Comparison of ENCODE assay signal across 9 cellular contexts in genomic region chr10:124125305-124126116, GRCh38. TPM values are rescaled to one million over a fixed set of nuclear protein-coding genes. Genes with fewer than 3 reads are reported as not detected.
DNase-seq lines count a peak whose midpoint lies in the region; ATAC-seq and TF ChIP-seq lines count a peak whose summit lies in the region.
"Had no signal": no experiment of that assay in that cellular context is flagged by ENCODE, and none has a peak within 500 bp of the region (broad histone marks: within the 10 kb centered on the region; RNA-seq: fewer than 3 reads in every experiment).

No MANE protein-coding gene starts in this region.

- no peaks in the 10 kb centered on the region for H3K36me3 ChIP-seq in Peyer's patch
- no peaks in the 10 kb centered on the region for H3K36me3 ChIP-seq in thyroid gland

- H3K4me1 Mint-ChIP-seq in activated CD4-positive, alpha-beta T cell treated with anti-CD3 and anti-CD28 coated beads for 36 hours = no peaks in the 10 kb centered on the region
- H3K4me1 Mint-ChIP-seq in activated CD4-positive, alpha-beta T cell treated with anti-CD3 and anti-CD28 coated beads, Interleukin-2, amount 10 ng/mL, durations not matched to agents 24 days and 14 days = no peaks in the 10 kb centered on the region
- H3K4me1 Mint-ChIP-seq: activated naive CD8-positive, alpha-beta T cell treated with anti-CD3 and anti-CD28 coated beads, Interleukin-2, amount 10 ng/mL, durations not matched to agents 7 days and 5 days had no signal

- H3K4me1 ChIP-seq in Peyer's patch (no peaks in the 10 kb centered on the region), thyroid gland (no peaks in the 10 kb centered on the region)

- H3K27ac ChIP-seq in Peyer's patch (no peak overlapping the region), thyroid gland (no peak overlapping the region)

- CTCF ChIA-PET in activated CD4-positive, alpha-beta T cell treated with anti-CD3 and anti-CD28 coated beads for 36 hours (lab: Charles Lee) = interaction anchor here (0.6 kb wide), 1 partner anchor 97 kb away, joined by 3 read pairs; no protein-coding TSS in a partner anchor

- TF ChIP-seq POLR2A in Peyer's patch (IDR thresholded peaks at IDR 0.05) (no peak), thyroid gland (IDR thresholded peaks at IDR 0.05) (no peak)

- TF ChIP-seq CTCF in Peyer's patch (IDR thresholded peaks at IDR 0.05) (peak; percentile 5 to 45 (median 25)), fibroblast of the aortic adventitia (IDR thresholded peaks at IDR 0.05; ENCODE audit: insufficient read depth, low read length) (no peak), thyroid gland (IDR thresholded peaks at IDR 0.05) (peak in 4 of 6 experiments; percentile 14 to 48 (median 43))

- 57 to 73% methylated on average over 10 of the region's 10 CpGs for WGBS in thyroid gland, 2 donors

- POLR2A ChIA-PET in activated CD4-positive, alpha-beta T cell treated with anti-CD3 and anti-CD28 coated beads for 36 hours (lab: Charles Lee) = no interaction called here

- H3K36me3 Mint-ChIP-seq in activated CD4-positive, alpha-beta T cell treated with anti-CD3 and anti-CD28 coated beads for 36 hours (ENCODE audit: low read depth) = no peaks in the 10 kb centered on the region
- H3K36me3 Mint-ChIP-seq in activated CD4-positive, alpha-beta T cell treated with anti-CD3 and anti-CD28 coated beads, Interleukin-2, amount 10 ng/mL, durations not matched to agents 24 days and 14 days (ENCODE audit: low read depth) = no peaks in the 10 kb centered on the region
- H3K36me3 Mint-ChIP-seq: activated naive CD8-positive, alpha-beta T cell treated with anti-CD3 and anti-CD28 coated beads, Interleukin-2, amount 10 ng/mL, durations not matched to agents 7 days and 5 days had no signal

- H3K27me3 Mint-ChIP-seq in activated CD4-positive, alpha-beta T cell treated with anti-CD3 and anti-CD28 coated beads for 36 hours = no peaks in the 10 kb centered on the region
- no peaks in the 10 kb centered on the region for H3K27me3 Mint-ChIP-seq in activated CD4-positive, alpha-beta T cell treated with anti-CD3 and anti-CD28 coated beads, Interleukin-2, amount 10 ng/mL, durations not matched to agents 24 days and 14 days
- H3K27me3 Mint-ChIP-seq: activated naive CD8-positive, alpha-beta T cell treated with anti-CD3 and anti-CD28 coated beads, Interleukin-2, amount 10 ng/mL, durations not matched to agents 7 days and 5 days had no signal

- intact Hi-C loops in activated CD4-positive, alpha-beta T cell treated with anti-CD3 and anti-CD28 coated beads for 36 hours (cut with DNase I, micrococcal nuclease) = no loop called here
- intact Hi-C loops in thyroid gland (cut with DNase I) = no loop called here
- intact Hi-C loops in activated CD4-positive, alpha-beta T cell treated with anti-CD3 and anti-CD28 coated beads, Interleukin-2, amount 10 ng/mL, durations not matched to agents 24 days and 14 days (cut with micrococcal nuclease) = no loop called here

- H3K9me3 Mint-ChIP-seq in activated CD4-positive, alpha-beta T cell treated with anti-CD3 and anti-CD28 coated beads for 36 hours (ENCODE audit: low read depth) = no peaks in the 10 kb centered on the region
- H3K9me3 Mint-ChIP-seq in activated CD4-positive, alpha-beta T cell treated with anti-CD3 and anti-CD28 coated beads, Interleukin-2, amount 10 ng/mL, durations not matched to agents 24 days and 14 days = no peaks in the 10 kb centered on the region
- H3K9me3 Mint-ChIP-seq: activated naive CD8-positive, alpha-beta T cell treated with anti-CD3 and anti-CD28 coated beads, Interleukin-2, amount 10 ng/mL, durations not matched to agents 7 days and 5 days had no signal

- H3K9me3 ChIP-seq in Peyer's patch = no peaks in the 10 kb centered on the region
- no peaks in the 10 kb centered on the region for H3K9me3 ChIP-seq in thyroid gland

- H3K4me3 ChIP-seq in Peyer's patch (no peak overlapping the region), fibroblast of the aortic adventitia (ENCODE audit: low read depth, low read length) (no peak overlapping the region), thyroid gland (replicated peaks in 1 of 3) (no peak overlapping the region)

- DNase-seq in activated CD4-positive, alpha-beta T cell treated with anti-CD3 and anti-CD28 coated beads for 36 hours = peak; percentile 27
- DNase-seq in activated CD4-positive, alpha-beta T cell treated with anti-CD3 and anti-CD28 coated beads for 1 hour = no peak
- DNase-seq in Peyer's patch = peak in 1 of 3 donors; percentile 37
- peak; percentile 18 for DNase-seq in fibroblast of the aortic adventitia (ENCODE audit: low read depth)
- peak; percentile 35 to 46 for DNase-seq in thyroid gland
- no peak for DNase-seq in NCI-H2227 treated with DMSO at 0.1 percent for 48 hours (lab: John Stamatoyannopoulos, UW)
- DNase-seq in activated CD4-positive, alpha-beta T cell treated with anti-CD3 and anti-CD28 coated beads, Interleukin-2, amount 10 ng/mL, durations not matched to agents 24 days and 14 days = no peak
- no peak for DNase-seq in occipital lobe (lab: John Stamatoyannopoulos, UW)
- DNase-seq: activated naive CD8-positive, alpha-beta T cell treated with anti-CD3 and anti-CD28 coated beads, Interleukin-2, amount 10 ng/mL, durations not matched to agents 7 days and 5 days had no signal

- ATAC-seq in activated CD4-positive, alpha-beta T cell treated with anti-CD3 and anti-CD28 coated beads for 36 hours = peak; percentile 53

- H3K27me3 ChIP-seq in Peyer's patch = no peaks in the 10 kb centered on the region
- no peaks in the 10 kb centered on the region for H3K27me3 ChIP-seq in thyroid gland

- no peak overlapping the region for H3K27ac Mint-ChIP-seq in activated CD4-positive, alpha-beta T cell treated with anti-CD3 and anti-CD28 coated beads for 36 hours
- H3K27ac Mint-ChIP-seq in activated CD4-positive, alpha-beta T cell treated with anti-CD3 and anti-CD28 coated beads, Interleukin-2, amount 10 ng/mL, durations not matched to agents 24 days and 14 days = no peak overlapping the region
- H3K27ac Mint-ChIP-seq: activated naive CD8-positive, alpha-beta T cell treated with anti-CD3 and anti-CD28 coated beads, Interleukin-2, amount 10 ng/mL, durations not matched to agents 7 days and 5 days had no signal

- no peak overlapping the region for H3K4me3 Mint-ChIP-seq in activated CD4-positive, alpha-beta T cell treated with anti-CD3 and anti-CD28 coated beads for 36 hours
- no peak overlapping the region for H3K4me3 Mint-ChIP-seq in activated CD4-positive, alpha-beta T cell treated with anti-CD3 and anti-CD28 coated beads, Interleukin-2, amount 10 ng/mL, durations not matched to agents 24 days and 14 days
- H3K4me3 Mint-ChIP-seq: activated naive CD8-positive, alpha-beta T cell treated with anti-CD3 and anti-CD28 coated beads, Interleukin-2, amount 10 ng/mL, durations not matched to agents 7 days and 5 days had no signal

RNA-seq across cellular contexts. Expression of gene CHST15, which starts 32.1 kb away (rescaled TPM):
- total RNA-seq in activated CD4-positive, alpha-beta T cell treated with anti-CD3 and anti-CD28 coated beads for 36 hours = under 1 TPM; 0.40 to 0.43 TPM
- total RNA-seq in Peyer's patch (10 to 100 TPM in 2 of 4 donors, 1 to 10 TPM in 2; 3.9 to 55.3 (median 10.9) TPM), fibroblast of the aortic adventitia (ENCODE audit: low replicate concordance) (2.0 and 5.6 TPM in 2 replicates), thyroid gland (100 to 1,000 TPM in 1 of 4 donors, 10 to 100 TPM in 3; 43.2 to 104 (median 81.5) TPM), occipital lobe (58.6 TPM)
- 0.16 and 0.36 TPM in 2 replicates for total RNA-seq in activated CD4-positive, alpha-beta T cell treated with anti-CD3 and anti-CD28 coated beads, Interleukin-2, amount 10 ng/mL, durations not matched to agents 24 days and 14 days

Comparison
In these comparisons a context has a peak if more than half of its experiments do, and no peak if none do; other contexts are left out.
1. DNase-seq: peak in activated CD4-positive, alpha-beta T cell treated with anti-CD3 and anti-CD28 coated beads for 36 hours (single experiment), fibroblast of the aortic adventitia (single experiment) and thyroid gland (2 of 2); none in activated CD4-positive, alpha-beta T cell treated with anti-CD3 and anti-CD28 coated beads for 1 hour (single experiment), NCI-H2227 treated with DMSO at 0.1 percent for 48 hours (single experiment), activated CD4-positive, alpha-beta T cell treated with anti-CD3 and anti-CD28 coated beads, Interleukin-2, amount 10 ng/mL, durations not matched to agents 24 days and 14 days (single experiment) and occipital lobe (single experiment).